ENCODE assay signal across 19 cellular contexts in the genomic region with DNA sequence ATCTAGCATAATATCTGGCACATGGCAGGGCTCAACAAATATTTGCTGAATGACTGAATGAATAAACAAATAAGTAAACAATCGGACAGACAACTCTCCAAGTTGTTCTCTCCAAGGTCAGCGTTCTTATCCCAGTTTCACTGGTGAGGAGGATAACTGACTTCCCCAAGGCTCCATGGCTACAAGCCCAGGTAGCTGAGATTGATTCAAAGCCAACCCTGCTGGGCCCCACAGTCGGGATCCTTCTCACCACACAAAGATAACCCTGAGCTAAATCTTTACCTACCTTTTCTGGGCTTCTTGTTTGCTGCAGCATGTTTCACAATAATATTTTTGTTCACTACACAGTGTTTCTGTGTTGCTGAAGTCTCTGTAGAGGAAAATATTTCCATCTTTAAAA. TPM values are rescaled to one million over a fixed set of nuclear protein-coding genes. Genes with fewer than 3 reads are reported as not detected.
DNase-seq lines count a peak whose midpoint lies in the region; ATAC-seq and TF ChIP-seq lines count a peak whose summit lies in the region.
"Had no signal": no experiment of that assay in that cellular context is flagged by ENCODE, and none has a peak within 500 bp of the region (broad histone marks: within the 10 kb centered on the region; RNA-seq: fewer than 3 reads in every experiment).

No MANE protein-coding gene starts in this region.

- H3K4me1 ChIP-seq in body of pancreas: peaks cover 6% of the 10 kb centered on the region
- H3K4me1 ChIP-seq: BLaER1 treated with 17β-estradiol and CSF1 and Interleukin-3, amounts not matched to agents 10 nM and 100 nM had no signal

- H3K36me3 ChIP-seq in body of pancreas (replicated peaks in 1 of 2; ENCODE audit: insufficient read depth in 1 of 2, low read depth in 2 of 2): no peaks in the 10 kb centered on the region

- peak; percentile 38 for ATAC-seq in body of pancreas
- no peak for ATAC-seq in natural killer cell treated with Interleukin-12 subunit alpha and Interleukin-12 subunit beta and Interleukin-15 and Interleukin-18, amount 100 ng/mL, for 72 hours
- ATAC-seq: K562 had no signal

- H3K27me3 ChIP-seq in body of pancreas: no peaks in the 10 kb centered on the region
- H3K27me3 ChIP-seq: BLaER1 treated with 17β-estradiol and CSF1 and Interleukin-3, amounts not matched to agents 10 nM and 100 nM had no signal

- peaks cover 26% of the 10 kb centered on the region for H3K4me1 Mint-ChIP-seq in nephron
- no peaks in the 10 kb centered on the region for H3K4me1 Mint-ChIP-seq in activated T-cell treated with anti-CD3 and anti-CD28 coated beads, Interleukin-2, amount 50 U/mL, for 24 hours (ENCODE audit: low read depth)
- H3K4me1 Mint-ChIP-seq in natural killer cell treated with Interleukin-12 subunit alpha and Interleukin-12 subunit beta and Interleukin-15 and Interleukin-18, amount 100 ng/mL, for 72 hours (ENCODE audit: low read depth in 2 of 2): no peaks in the 10 kb centered on the region
- H3K4me1 Mint-ChIP-seq: CD4-positive, alpha-beta memory T cell had no signal

- no peaks in the 10 kb centered on the region for H3K9me3 ChIP-seq in body of pancreas

- H3K27ac ChIP-seq in body of pancreas: no peak overlapping the region
- H3K27ac ChIP-seq: BLaER1 treated with 17β-estradiol and CSF1 and Interleukin-3, amounts not matched to agents 10 nM and 100 nM had no signal

- intact Hi-C loops in body of pancreas (cut with DNase I): no loop called here

- peaks cover 2% of the 10 kb centered on the region for H3K9me3 Mint-ChIP-seq in nephron
- peaks cover 2% of the 10 kb centered on the region for H3K9me3 Mint-ChIP-seq in activated T-cell treated with anti-CD3 and anti-CD28 coated beads, Interleukin-2, amount 50 U/mL, for 24 hours
- H3K9me3 Mint-ChIP-seq in natural killer cell treated with Interleukin-12 subunit alpha and Interleukin-12 subunit beta and Interleukin-15 and Interleukin-18, amount 100 ng/mL, for 72 hours: no peaks in the 10 kb centered on the region
- H3K9me3 Mint-ChIP-seq: CD4-positive, alpha-beta memory T cell had no signal

- TF ChIP-seq POLR2A in body of pancreas (IDR thresholded peaks at IDR 0.05): no peak

- no peak overlapping the region for H3K4me3 Mint-ChIP-seq in nephron
- no peak overlapping the region for H3K4me3 Mint-ChIP-seq in activated T-cell treated with anti-CD3 and anti-CD28 coated beads, Interleukin-2, amount 50 U/mL, for 24 hours
- H3K4me3 Mint-ChIP-seq in natural killer cell treated with Interleukin-12 subunit alpha and Interleukin-12 subunit beta and Interleukin-15 and Interleukin-18, amount 100 ng/mL, for 72 hours: no peak overlapping the region
- H3K4me3 Mint-ChIP-seq: CD4-positive, alpha-beta memory T cell had no signal

- peak overlapping the region in 2 of 3 experiments; percentile 27 to 34 for H3K27ac Mint-ChIP-seq in nephron
- H3K27ac Mint-ChIP-seq in activated T-cell treated with anti-CD3 and anti-CD28 coated beads, Interleukin-2, amount 50 U/mL, for 24 hours: no peak overlapping the region
- H3K27ac Mint-ChIP-seq in natural killer cell treated with Interleukin-12 subunit alpha and Interleukin-12 subunit beta and Interleukin-15 and Interleukin-18, amount 100 ng/mL, for 72 hours: no peak overlapping the region

- no peaks in the 10 kb centered on the region for H3K27me3 Mint-ChIP-seq in nephron (ENCODE audit: low read depth)
- no peaks in the 10 kb centered on the region for H3K27me3 Mint-ChIP-seq in activated T-cell treated with anti-CD3 and anti-CD28 coated beads, Interleukin-2, amount 50 U/mL, for 24 hours
- no peaks in the 10 kb centered on the region for H3K27me3 Mint-ChIP-seq in natural killer cell treated with Interleukin-12 subunit alpha and Interleukin-12 subunit beta and Interleukin-15 and Interleukin-18, amount 100 ng/mL, for 72 hours
- H3K27me3 Mint-ChIP-seq: CD4-positive, alpha-beta memory T cell had no signal

- no peak for TF ChIP-seq CTCF in body of pancreas (IDR thresholded peaks at IDR 0.05)
- TF ChIP-seq CTCF in nephron (IDR thresholded peaks at IDR 0.05; ENCODE audit: unreplicated experiment in 3 of 3): no peak

- H3K36me3 Mint-ChIP-seq in nephron (ENCODE audit: low read depth): peaks cover 78% of the 10 kb centered on the region
- peaks cover 30% of the 10 kb centered on the region for H3K36me3 Mint-ChIP-seq in activated T-cell treated with anti-CD3 and anti-CD28 coated beads, Interleukin-2, amount 50 U/mL, for 24 hours (ENCODE audit: low read depth)
- H3K36me3 Mint-ChIP-seq in natural killer cell treated with Interleukin-12 subunit alpha and Interleukin-12 subunit beta and Interleukin-15 and Interleukin-18, amount 100 ng/mL, for 72 hours: no peaks in the 10 kb centered on the region

- no peak overlapping the region for H3K4me3 ChIP-seq in body of pancreas
- H3K4me3 ChIP-seq: BLaER1 treated with 17β-estradiol and CSF1 and Interleukin-3, amounts not matched to agents 10 nM and 100 nM; K562 had no signal

- DNase-seq in DMS53 (lab: John Stamatoyannopoulos, UW) (peak; percentile 22), DMS53 treated with DMSO at 0.1 percent for 48 hours (lab: John Stamatoyannopoulos, UW; ENCODE audit: unreplicated experiment) (no peak), HuH-7 (ENCODE audit: low spot score) (peak; percentile 58), body of pancreas (peak in 2 of 4 donors; percentile 24 to 34), NCI-H345 treated with DMSO at 0.1 percent for 48 hours (lab: John Stamatoyannopoulos, UW; ENCODE audit: unreplicated experiment) (no peak)
- DNase-seq in activated T-cell treated with anti-CD3 and anti-CD28 coated beads, Interleukin-2, amount 50 U/mL, for 24 hours: no peak
- no peak for DNase-seq in natural killer cell treated with Interleukin-12 subunit alpha and Interleukin-12 subunit beta and Interleukin-15 and Interleukin-18, amount 100 ng/mL, for 72 hours (ENCODE audit: low spot score)
- DNase-seq: 8988T; CD4-positive, alpha-beta memory T cell; GDM1; NCI-H1092 treated with DMSO at 0.1 percent for 48 hours; NCI-H1436 treated with DMSO at 0.1 percent for 48 hours; NCI-H1930; NCI-H2227 treated with DMSO at 0.1 percent for 48 hours; NCI-H524; NCI-H774 had no signal

- WGBS in body of pancreas, 2 donors: 17 to 28% methylated on average over 3 of the region's 3 CpGs

RNA-seq across cellular contexts. Expression of a gene that starts 54.9 kb away (rescaled TPM):
- 1 to 10 TPM; 6.7 to 6.9 TPM for total RNA-seq in body of pancreas
- total RNA-seq in natural killer cell treated with Interleukin-12 subunit alpha and Interleukin-12 subunit beta and Interleukin-15 and Interleukin-18, amount 100 ng/mL, for 72 hours: 10 to 100 TPM in 1 of 2 donors, 1 to 10 TPM in 1; 9.1 to 15.7 TPM

Comparison
In these comparisons a context has a peak if more than half of its experiments do, and no peak if none do; other contexts are left out.
1. DNase-seq: peak in DMS53 (single experiment) and HuH-7 (single experiment); none in DMS53 treated with DMSO at 0.1 percent for 48 hours (single experiment), NCI-H345 treated with DMSO at 0.1 percent for 48 hours (single experiment), activated T-cell treated with anti-CD3 and anti-CD28 coated beads, Interleukin-2, amount 50 U/mL, for 24 hours (single experiment) and natural killer cell treated with Interleukin-12 subunit alpha and Interleukin-12 subunit beta and Interleukin-15 and Interleukin-18, amount 100 ng/mL, for 72 hours (single experiment).
2. H3K27ac Mint-ChIP-seq: peak in nephron (2 of 3); none in activated T-cell treated with anti-CD3 and anti-CD28 coated beads, Interleukin-2, amount 50 U/mL, for 24 hours (single experiment) and natural killer cell treated with Interleukin-12 subunit alpha and Interleukin-12 subunit beta and Interleukin-15 and Interleukin-18, amount 100 ng/mL, for 72 hours (0 of 2).